In the genomic region with DNA sequence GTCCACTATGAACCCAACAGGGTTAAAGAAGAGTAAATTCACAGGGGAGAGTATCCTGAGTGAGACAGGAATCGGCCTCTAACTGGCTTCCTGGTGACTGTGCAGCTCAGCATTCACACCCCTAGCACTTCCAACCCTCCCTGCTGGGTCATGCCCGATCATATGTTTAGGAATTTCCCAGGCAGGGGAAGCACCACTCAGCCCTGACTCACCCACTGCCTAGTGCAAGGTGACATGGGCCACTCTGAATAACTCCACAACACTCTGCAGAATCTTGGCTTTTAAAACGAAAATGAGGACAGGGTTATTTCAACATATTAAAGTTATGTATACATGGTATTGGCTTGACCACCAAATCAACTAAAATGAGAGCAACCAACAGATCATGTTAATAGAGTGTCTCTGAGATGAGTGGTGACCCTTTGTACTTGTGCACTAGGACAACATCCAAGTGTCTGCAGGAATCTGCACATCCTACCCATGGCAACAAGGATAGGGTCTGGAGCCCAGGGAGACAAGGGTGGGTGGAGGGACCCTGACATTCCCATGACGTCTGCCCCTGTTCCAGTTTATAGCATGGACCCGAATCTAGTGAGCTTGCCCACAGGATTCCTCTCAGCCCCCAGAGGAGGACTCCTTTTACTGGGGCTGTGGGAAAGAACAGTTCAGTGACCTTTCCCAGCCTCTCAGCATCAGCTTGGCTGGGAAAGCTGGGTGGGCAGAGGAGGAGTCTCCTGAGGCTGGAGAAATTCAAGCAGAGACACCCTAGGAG, we compare ENCODE assay signal across 10 cellular contexts.
A peak's percentile ranks its signal among the peaks of the same experiment; 100 is the strongest.
DNase-seq lines count a peak whose midpoint lies in the region; ATAC-seq, FAIRE-seq and TF ChIP-seq lines count a peak whose summit lies in the region.
"Had no signal": no experiment of that assay in that cellular context is flagged by ENCODE, and none has a peak within 500 bp of the region (broad histone marks: within the 10 kb centered on the region; RNA-seq: fewer than 3 reads in every experiment).

No MANE protein-coding gene starts in this region.

- intact Hi-C loops in Right ventricle myocardium inferior (cut with DNase I): no loop called here
- intact Hi-C loops in cardiac septum (cut with DNase I): no loop called here
- intact Hi-C loops in body of pancreas (cut with DNase I): no loop called here

- DNase-seq in Right ventricle myocardium inferior (ENCODE audit: missing footprints) (no peak), cardiac septum (ENCODE audit: low spot score) (no peak), body of pancreas (peak in 1 of 4 donors; percentile 17), iPS-NIHi7 (ENCODE audit: extremely low spot score) (peak; percentile 28), urothelium cell line (ENCODE audit: low spot score) (peak; percentile 85), NCI-H82 (lab: John Stamatoyannopoulos, UW) (no peak)
- DNase-seq in stimulated activated naive CD8-positive, alpha-beta T cell treated with anti-CD3 and anti-CD28 coated beads, Interleukin-15, Interleukin-2, amounts not matched to agents 100 U/mL and 50 U/mL, for 24 hours: no peak
- DNase-seq: NCI-H2081 had no signal

- peak; percentile 68 for ATAC-seq in Right ventricle myocardium inferior
- ATAC-seq in body of pancreas: peak; percentile 65
- ATAC-seq in stimulated activated naive CD8-positive, alpha-beta T cell treated with anti-CD3 and anti-CD28 coated beads, Interleukin-15, Interleukin-2, amounts not matched to agents 100 U/mL and 50 U/mL, for 24 hours: no peak
- no peak for ATAC-seq in GM18870 (IDR thresholded peaks at IDR 0.05; ENCODE audit: unreplicated experiment)

- TF ChIP-seq CTCF in body of pancreas (IDR thresholded peaks at IDR 0.05): no peak

- no peaks in the 10 kb centered on the region for H3K4me1 ChIP-seq in body of pancreas

- no peaks in the 10 kb centered on the region for H3K9me3 ChIP-seq in body of pancreas

- WGBS in body of pancreas, 2 donors: 67 to 69% methylated on average over 5 of the region's 5 CpGs

- no peak overlapping the region for H3K27ac ChIP-seq in body of pancreas

- no peak for FAIRE-seq in urothelium cell line (lab: Jason Lieb, UNC)
- FAIRE-seq: TTC549 had no signal

- H3K36me3 ChIP-seq in body of pancreas (replicated peaks in 1 of 2; ENCODE audit: insufficient read depth in 1 of 2, low read depth in 2 of 2): no peaks in the 10 kb centered on the region

- no peaks in the 10 kb centered on the region for H3K27me3 ChIP-seq in body of pancreas

- TF ChIP-seq POLR2A in body of pancreas (IDR thresholded peaks at IDR 0.05): no peak

- H3K4me3 ChIP-seq in body of pancreas: no peak overlapping the region

Comparison
In these comparisons a context has a peak if more than half of its experiments do, and no peak if none do; other contexts are left out.
1. ATAC-seq: peak in Right ventricle myocardium inferior (single experiment) and body of pancreas (single experiment); none in stimulated activated naive CD8-positive, alpha-beta T cell treated with anti-CD3 and anti-CD28 coated beads, Interleukin-15, Interleukin-2, amounts not matched to agents 100 U/mL and 50 U/mL, for 24 hours (single experiment) and GM18870 (single experiment).
2. DNase-seq: peak in iPS-NIHi7 (single experiment) and urothelium cell line (single experiment); none in Right ventricle myocardium inferior (single experiment), cardiac septum (single experiment), stimulated activated naive CD8-positive, alpha-beta T cell treated with anti-CD3 and anti-CD28 coated beads, Interleukin-15, Interleukin-2, amounts not matched to agents 100 U/mL and 50 U/mL, for 24 hours (single experiment) and NCI-H82 (single experiment).